Comparison of ENCODE assay signal across 10 cellular contexts in the genomic region with DNA sequence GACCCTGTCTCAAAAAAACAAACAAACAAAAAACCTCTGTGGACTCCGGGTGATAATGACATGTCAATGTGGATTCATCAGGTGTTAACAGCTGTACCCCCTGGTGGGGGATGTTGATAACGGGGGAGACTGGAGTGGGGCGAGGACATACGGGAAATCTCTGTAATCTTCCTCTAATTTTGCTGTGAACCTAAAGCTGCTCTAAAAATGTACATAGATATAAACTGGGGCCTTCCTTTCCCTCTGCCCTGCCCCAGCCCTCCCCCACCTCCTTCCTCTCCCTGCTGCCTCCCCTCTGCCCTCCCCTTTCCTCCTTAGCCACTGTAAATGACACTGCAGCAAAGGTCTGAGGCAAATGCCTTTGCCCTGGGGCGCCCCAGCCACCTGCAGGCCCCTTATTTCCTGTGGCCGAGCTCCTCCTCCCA. TPM values are rescaled to one million over a fixed set of nuclear protein-coding genes. Genes with fewer than 3 reads are reported as not detected.
DNase-seq lines count a peak whose midpoint lies in the region; ATAC-seq, FAIRE-seq and TF ChIP-seq lines count a peak whose summit lies in the region.
"Had no signal": no experiment of that assay in that cellular context is flagged by ENCODE, and none has a peak within 500 bp of the region (broad histone marks: within the 10 kb centered on the region; RNA-seq: fewer than 3 reads in every experiment).

No MANE protein-coding gene starts in this region.

- TF ChIP-seq POLR2A in GM12878 (IDR thresholded peaks at IDR 0.05; ENCODE audit: low read depth, low read length) = no peak

- H3K9ac ChIP-seq in Loucy (ENCODE audit: low read depth, low read length, poor library complexity, severe bottlenecking) (peak overlapping the region; percentile 96), GM12878 (ENCODE audit: control insufficient read depth, insufficient read depth, low read length) (no peak overlapping the region), neuronal stem cell (ENCODE audit: low read depth, low read length, poor library complexity) (no peak overlapping the region)

- 0 out of 2 replicates have a peak, but pooled peaks have one; percentile 9 for TF ChIP-seq CTCF in Loucy (conservative IDR thresholded peaks at IDR 0.05; ENCODE audit: low read length)
- no peak; a peak in 1 of 6 replicates for TF ChIP-seq CTCF in GM12878 (IDR thresholded peaks at IDR 0.05 in 2 of 3, conservative IDR thresholded peaks at IDR 0.05 in 1 of 3; ENCODE audit: control insufficient read depth in 2 of 3, extremely low read depth in 1 of 3, insufficient read depth in 1 of 3, low read depth in 3 of 3, low read length in 3 of 3)

- H2BK15ac ChIP-seq in neuronal stem cell (ENCODE audit: low read length) = no peak overlapping the region

- H3K4me3 ChIP-seq in Loucy (ENCODE audit: low read length, poor library complexity, severe bottlenecking) (peak overlapping the region; percentile 73), GM12878 (no peak overlapping the region), neuronal stem cell (ENCODE audit: low read length in 2 of 2) (no peak overlapping the region)
- H3K4me3 ChIP-seq: PC-9 had no signal

- 57% methylated on average over 4 of the region's 6 CpGs for WGBS in GM12878 (ENCODE audit: insufficient coverage, insufficient replicate concordance, low lambda C conversion rate, missing lambda C conversion rate)
- no CpG with 5 or more reads among the region's 6 CpGs for WGBS in neuronal stem cell (ENCODE audit: extremely low coverage in 2 of 2, insufficient read length in 2 of 2, insufficient replicate concordance in 1 of 2), 2 donors

- peaks cover 4% of the 10 kb centered on the region for H3K79me1 ChIP-seq in neuronal stem cell (ENCODE audit: low read depth, low read length)

- no TSS peak for BruUV-seq in GM12878 (replicated peaks; lab: Mats Ljungman, UMichigan)

- H3K4me1 ChIP-seq in Loucy (ENCODE audit: insufficient read depth, low read length, poor library complexity, severe bottlenecking) = peaks cover 68% of the 10 kb centered on the region
- H3K4me1 ChIP-seq in GM12878 (ENCODE audit: control insufficient read depth, insufficient read depth, low read length) = peaks cover 27% of the 10 kb centered on the region
- peaks cover 13 to 17% of the 10 kb centered on the region in 2 donors for H3K4me1 ChIP-seq in neuronal stem cell (ENCODE audit: control insufficient read depth in 2 of 2, insufficient read depth in 1 of 2, low read depth in 1 of 2, low read length in 2 of 2)

- H2BK5ac ChIP-seq in neuronal stem cell (ENCODE audit: low read length) = peak overlapping the region; percentile 19

- no peak overlapping the region for H3K14ac ChIP-seq in neuronal stem cell (ENCODE audit: low read length)

- no peaks in the 10 kb centered on the region for H3K27me3 ChIP-seq in Loucy (ENCODE audit: insufficient read depth, low read length, poor library complexity, severe bottlenecking)
- H3K27me3 ChIP-seq in GM12878 (replicated peaks in 1 of 2; ENCODE audit: control insufficient read depth in 2 of 2, insufficient read depth in 2 of 2, low read length in 1 of 2) = no peaks in the 10 kb centered on the region
- no peaks in the 10 kb centered on the region for H3K27me3 ChIP-seq in neuronal stem cell (ENCODE audit: control insufficient read depth in 3 of 3, insufficient read depth in 3 of 3, low read depth in 1 of 3, low read length in 3 of 3)

- no peak overlapping the region for H4K8ac ChIP-seq in neuronal stem cell (ENCODE audit: low read depth, low read length)

- no peak for FAIRE-seq in GM12878 (lab: Jason Lieb, UNC)

- H2BK12ac ChIP-seq in neuronal stem cell (ENCODE audit: low read length) = no peak overlapping the region

- no peak overlapping the region for H3K4ac ChIP-seq in neuronal stem cell (ENCODE audit: low read length)

- H4K20me1 ChIP-seq in Loucy (ENCODE audit: insufficient read depth, low read length, poor library complexity, severe bottlenecking) = no peaks in the 10 kb centered on the region
- H4K20me1 ChIP-seq in GM12878 (ENCODE audit: control insufficient read depth, insufficient read depth) = no peaks in the 10 kb centered on the region

- H4K91ac ChIP-seq in neuronal stem cell (ENCODE audit: low read depth, low read length, poor library complexity) = no peak overlapping the region

- SMC1A ChIA-PET in GM12878 (lab: Charles Lee; ENCODE audit: uncharacterized antibody, unreplicated experiment) = no interaction called here

- H2BK120ac ChIP-seq in neuronal stem cell (ENCODE audit: low read depth, low read length) = no peak overlapping the region

- peaks cover 5% of the 10 kb centered on the region; the same call in 1 of the 2 replicates for H3K79me2 ChIP-seq in Loucy (ENCODE audit: insufficient read depth, low read length)
- H3K79me2 ChIP-seq in GM12878 (ENCODE audit: control insufficient read depth, insufficient read depth, low read length) = no peaks in the 10 kb centered on the region

- no peaks in the 10 kb centered on the region for H3K9me2 ChIP-seq in Loucy (replicated peaks; ENCODE audit: low read depth, low read length)

- H2AFZ ChIP-seq in Loucy (ENCODE audit: low read length) = no peak overlapping the region
- H2AFZ ChIP-seq in GM12878 (ENCODE audit: control insufficient read depth, low read depth, low read length) = no peak overlapping the region
- no peak overlapping the region for H2AFZ ChIP-seq in neuronal stem cell (ENCODE audit: low read length)
- H2AFZ ChIP-seq: PC-9 had no signal

- CTCF ChIA-PET in GM12878 (lab: Yijun Ruan, JAX) = interaction anchor here (1.8 kb wide), 1 partner anchor 88 kb away, joined by 6 read pairs; no protein-coding TSS in a partner anchor

- H3K18ac ChIP-seq in neuronal stem cell (ENCODE audit: low read length) = no peak overlapping the region

- H3F3A ChIP-seq in Loucy (ENCODE audit: low read depth) = peaks cover 8% of the 10 kb centered on the region

- DNase-seq in NCI-H345 (lab: John Stamatoyannopoulos, UW) (peak; percentile 18), NCI-H345 treated with DMSO at 0.1 percent for 48 hours (lab: John Stamatoyannopoulos, UW; ENCODE audit: unreplicated experiment) (no peak), GM12878 (ENCODE audit: low read depth, low spot score) (no peak), neuronal stem cell (ENCODE audit: low spot score) (no peak), SK-N-DZ (ENCODE audit: low spot score) (no peak), iPS-NIHi7 (ENCODE audit: extremely low spot score) (no peak), DMS53 treated with DMSO at 0.1 percent for 48 hours (lab: John Stamatoyannopoulos, UW; ENCODE audit: unreplicated experiment) (no peak)
- DNase-seq: PC-9 had no signal

- no peak for TF ChIP-seq RAD21 in GM12878 (IDR thresholded peaks at IDR 0.05; ENCODE audit: insufficient read depth, low read depth, low read length)

- H3K23ac ChIP-seq in neuronal stem cell (ENCODE audit: low read depth, low read length, poor library complexity) = no peak overlapping the region

- no peak for TF ChIP-seq EP300 in GM12878 (IDR thresholded peaks at IDR 0.05; ENCODE audit: borderline replicate concordance in 1 of 2, control insufficient read depth in 1 of 2, low read depth in 2 of 2, low read length in 2 of 2)

- ATAC-seq in GM12878 = peak; percentile 40; the same call in 2 of the 3 replicates

- intact Hi-C loops in GM12878 (cut with micrococcal nuclease; ENCODE audit: unreplicated experiment) = no loop called here

- H3K9me3 ChIP-seq in Loucy (ENCODE audit: insufficient read depth, low read depth, low read length) = no peaks in the 10 kb centered on the region
- H3K9me3 ChIP-seq in GM12878 (replicated peaks; ENCODE audit: control insufficient read depth, insufficient read depth, low read length) = no peaks in the 10 kb centered on the region
- H3K9me3 ChIP-seq in neuronal stem cell (replicated peaks in 1 of 2; ENCODE audit: control insufficient read depth in 2 of 2, insufficient read depth in 1 of 2, low read depth in 1 of 2, low read length in 2 of 2) = no peaks in the 10 kb centered on the region

- in situ Hi-C loops in GM12878 (cut with MboI) = no loop called here

- H3K36me3 ChIP-seq in Loucy (ENCODE audit: insufficient read depth, low read length) (peaks cover 24% of the 10 kb centered on the region; the same call in 1 of the 2 replicates), GM12878 (ENCODE audit: control insufficient read depth in 2 of 2, insufficient read depth in 2 of 2, low read length in 1 of 2) (peaks cover 0 to 11% of the 10 kb centered on the region in 2 experiments; a peak in 3 of 4 replicates), neuronal stem cell (replicated peaks in 1 of 2; ENCODE audit: control insufficient read depth in 2 of 2, insufficient read depth in 2 of 2, low read length in 2 of 2) (peaks cover 22 to 34% of the 10 kb centered on the region in 2 donors)

- H2AK5ac ChIP-seq in neuronal stem cell (ENCODE audit: low read depth, low read length) = no peak overlapping the region

- no peak overlapping the region for H3K27ac ChIP-seq in GM12878 (ENCODE audit: control insufficient read depth, insufficient read depth)
- H3K27ac ChIP-seq in neuronal stem cell (replicated peaks; ENCODE audit: low read length) = peak overlapping the region; percentile 14
- H3K27ac ChIP-seq: PC-9 had no signal

- POLR2A ChIA-PET in GM12878 (lab: Charles Lee) = interaction anchor here (0.7 kb wide), 2 partner anchors 36 to 40 kb away, joined by 4 to 5 read pairs; no protein-coding TSS in a partner anchor

- RAD21 ChIA-PET in GM12878 (lab: Charles Lee; ENCODE audit: unreplicated experiment) = interaction anchor here (1.4 kb wide), 1 partner anchor 84 kb away, joined by 4 read pairs; no protein-coding TSS in a partner anchor

- H3K4me2 ChIP-seq in Loucy (ENCODE audit: low read depth, low read length, poor library complexity, severe bottlenecking) = peak overlapping the region; percentile 97
- H3K4me2 ChIP-seq in GM12878 (ENCODE audit: control insufficient read depth, insufficient read depth) = no peak overlapping the region
- H3K4me2 ChIP-seq in neuronal stem cell (ENCODE audit: insufficient read depth, low read length, poor library complexity, severe bottlenecking) = no peak overlapping the region
- H3K4me2 ChIP-seq: PC-9 had no signal

RNA-seq across cellular contexts. Expression of gene CEL, which starts 1.4 kb away (rescaled TPM):
- total RNA-seq in GM12878 (2013; cell fraction: nucleolus; rRNA removed) = 0.29 and 0.64 TPM in 2 replicates
- total RNA-seq in GM12878 (2014; rRNA removed) = 0.23 and 0.27 TPM in 2 replicates
- total RNA-seq in GM12878 (2014; rRNA removed; fragmentation: Illumina TruSeq; extraction: Trizol) = 0.36 and 0.41 TPM in 2 replicates
- 4.1 and 4.6 TPM in 2 replicates for total RNA-seq in GM12878 (2021)
- polyA plus RNA-seq in GM12878 (2011; ENCODE audit: low read depth) = 0.17 TPM
- 0.04 and 0.15 TPM in 2 replicates for polyA plus RNA-seq in GM12878 (2011; rRNA removed)
- 0.15 and 0.20 TPM in 2 replicates for polyA plus RNA-seq in GM12878 (2011; cell fraction: cytosol; rRNA removed)
- 1.3 and 2.2 TPM in 2 replicates for polyA plus RNA-seq in GM12878 (2011; cell fraction: nucleus; rRNA removed)
- polyA plus RNA-seq in GM12878 (2012) = 0.74 and 0.97 TPM in 2 replicates
- 0.25 and 0.51 TPM in 2 replicates for polyA plus RNA-seq in GM12878 (2014; fragmentation: Illumina TruSeq; extraction: Trizol)
- polyA plus RNA-seq in GM12878 (2014; fragmentation: Nextera tagmentation; extraction: Ambion mirVana) = not detected
- 0.80 and 1.2 TPM in 2 replicates for polyA plus RNA-seq in GM12878 (2014; rRNA removed)
- under 1 TPM; 0.05 to 0.15 TPM for polyA plus RNA-seq in GM12878 (2016; fragmentation: Nextera tagmentation; extraction: Ambion mirVana)
- 0.10 TPM in 1 of 2 replicates, not detected in the other for polyA minus RNA-seq in GM12878 (2011; rRNA and poly(A)+ RNA removed)
- 0.53 TPM in 1 of 2 replicates, not detected in the other for polyA minus RNA-seq in GM12878 (2011; cell fraction: cytosol; rRNA and poly(A)+ RNA removed)
- polyA minus RNA-seq in GM12878 (2011; cell fraction: nucleus; rRNA and poly(A)+ RNA removed) = 0.29 TPM in 1 of 2 replicates, not detected in the other
- polyA plus RNA-seq in neuronal stem cell (2013, experiment 1 of 2) = 3.7 TPM
- 4.0 TPM for polyA plus RNA-seq in neuronal stem cell (2013, experiment 2 of 2)
- 0.66 TPM in 2 replicates for polyA plus RNA-seq in SK-N-DZ (2014; cell fraction: cytosol; rRNA removed)
- 6.4 and 8.0 TPM in 2 replicates for polyA plus RNA-seq in SK-N-DZ (2014; cell fraction: nucleus; rRNA removed)
- total RNA-seq: skeletal muscle tissue had no signal

RNA-seq across cellular contexts. Expression of gene GTF3C5, which starts 29.6 kb away (rescaled TPM):
- total RNA-seq in GM12878 (2013; cell fraction: nucleolus; rRNA removed) = 78.9 and 80.6 TPM in 2 replicates
- total RNA-seq in GM12878 (2014; rRNA removed) (72.8 and 73.3 TPM in 2 replicates), GM12878 (2014; rRNA removed; fragmentation: Illumina TruSeq; extraction: Trizol) (46.5 and 49.3 TPM in 2 replicates), GM12878 (2021) (59.3 and 68.2 TPM in 2 replicates)
- 21.7 TPM for polyA plus RNA-seq in GM12878 (2011; ENCODE audit: low read depth)
- polyA plus RNA-seq in GM12878 (2011; rRNA removed) (49.9 and 78.8 TPM in 2 replicates), GM12878 (2014; fragmentation: Illumina TruSeq; extraction: Trizol) (33.8 and 52.0 TPM in 2 replicates), GM12878 (2014; fragmentation: Nextera tagmentation; extraction: Ambion mirVana) (1 to 10 TPM; 2.2 to 6.9 TPM), GM12878 (2014; rRNA removed) (69.2 and 69.4 TPM in 2 replicates), GM12878 (2016; fragmentation: Nextera tagmentation; extraction: Ambion mirVana) (10 to 100 TPM; 75.6 to 81.1 TPM)
- 80.4 and 105 TPM in 2 replicates for polyA plus RNA-seq in GM12878 (2011; cell fraction: cytosol; rRNA removed)
- polyA plus RNA-seq in GM12878 (2011; cell fraction: nucleus; rRNA removed) = 309 and 349 TPM in 2 replicates
- 46.1 and 46.3 TPM in 2 replicates for polyA plus RNA-seq in GM12878 (2012)
- polyA minus RNA-seq in GM12878 (2011; rRNA and poly(A)+ RNA removed) = 53.6 and 101 TPM in 2 replicates
- 26.2 and 33.7 TPM in 2 replicates for polyA minus RNA-seq in GM12878 (2011; cell fraction: cytosol; rRNA and poly(A)+ RNA removed)
- 70.5 and 70.7 TPM in 2 replicates for polyA minus RNA-seq in GM12878 (2011; cell fraction: nucleus; rRNA and poly(A)+ RNA removed)
- 61.8 TPM for polyA plus RNA-seq in neuronal stem cell (2013, experiment 1 of 2)
- 62.4 TPM for polyA plus RNA-seq in neuronal stem cell (2013, experiment 2 of 2)
- 104 and 110 TPM in 2 replicates for polyA plus RNA-seq in SK-N-DZ (2014; cell fraction: cytosol; rRNA removed)
- 280 and 394 TPM in 2 replicates for polyA plus RNA-seq in SK-N-DZ (2014; cell fraction: nucleus; rRNA removed)
